31 cellular contexts compared by ENCODE assay signal in the genomic region with DNA sequence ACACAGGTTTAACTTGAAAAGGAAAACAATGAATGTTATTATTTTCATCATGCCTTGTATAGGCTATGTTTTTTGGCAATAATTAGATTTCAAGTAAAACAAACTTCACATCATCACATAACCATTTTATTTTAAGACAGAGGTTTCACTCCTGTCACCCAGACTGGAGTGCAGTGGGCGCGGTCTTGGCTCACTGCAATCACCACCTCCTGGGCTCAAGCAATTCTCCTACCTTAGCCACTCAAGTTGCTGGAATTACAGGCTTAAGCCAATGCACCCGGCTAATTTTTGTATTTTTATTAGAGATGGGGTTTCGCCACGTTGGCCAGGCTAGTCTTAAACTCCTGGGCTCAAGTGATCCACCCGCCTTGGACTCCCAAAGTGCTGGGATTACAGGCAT.
"Had no signal": no experiment of that assay in that cellular context is flagged by ENCODE, and none has a peak within 500 bp of the region (broad histone marks: within the 10 kb centered on the region; RNA-seq: fewer than 3 reads in every experiment).

No MANE protein-coding gene starts in this region.

- H3K27me3 ChIP-seq: SJCRH30 had no signal

- H3K9ac ChIP-seq: KMS-11 had no signal

- H3K27ac ChIP-seq: KMS-11, PC-9, RWPE1, SJCRH30, SK-N-MC had no signal

- H3K4me1 ChIP-seq: SJCRH30 had no signal

- H2AFZ ChIP-seq: PC-9 had no signal

- ATAC-seq: Panc1, Right ventricle myocardium inferior, SK-N-SH treated with all-trans-retinoic acid at 6 μM for 48 hours, T-cell had no signal

- H3K4me3 ChIP-seq: PC-9, SJCRH30, SK-N-MC had no signal

- H3K4me2 ChIP-seq: KMS-11, PC-9 had no signal

- DNase-seq: Karpas-422, MM.1S, MV-4-11, NCI-H1092, NCI-H1105, NCI-H1417 treated with DMSO at 0.1 percent for 48 hours, NCI-H1436 treated with DMSO at 0.1 percent for 48 hours, NCI-H1694 treated with DMSO at 0.1 percent for 48 hours, NCI-H187 treated with DMSO at 0.1 percent for 48 hours, NCI-H2029, NCI-H2081, NCI-H2171 treated with DMSO at 0.1 percent for 48 hours, NCI-H2227 treated with DMSO at 0.1 percent for 48 hours, NCI-H345, NCI-H446, NCI-H510A treated with DMSO at 0.1 percent for 48 hours, NCI-H524 treated with DMSO at 0.1 percent for 48 hours, NCI-H526 treated with DMSO at 0.1 percent for 48 hours, NCI-H748 treated with DMSO at 0.1 percent for 48 hours, NCI-H82, PC-9, SHP77, SIG-M5, SJCRH30, T-cell had no signal

- H3K36me3 ChIP-seq: SJCRH30 had no signal

- H3K9me3 ChIP-seq: SJCRH30 had no signal
